In genomic region chr3:159711560-159712333, GRCh38 we compare ENCODE assay signal across 12 cellular contexts.
A peak's percentile ranks its signal among the peaks of the same experiment; 100 is the strongest.
DNase-seq lines count a peak whose midpoint lies in the region; ATAC-seq, FAIRE-seq and TF ChIP-seq lines count a peak whose summit lies in the region.
"Had no signal": no experiment of that assay in that cellular context is flagged by ENCODE, and none has a peak within 500 bp of the region (broad histone marks: within the 10 kb centered on the region; RNA-seq: fewer than 3 reads in every experiment).

No MANE protein-coding gene starts in this region.

- ATAC-seq in HepG2 (no peak), GM21529 (IDR thresholded peaks at IDR 0.05; ENCODE audit: unreplicated experiment) (no peak)
- no peak for ATAC-seq in naive thymus-derived CD8-positive, alpha-beta T cell

- H3K4me3 ChIP-seq in liver (ENCODE audit: low read depth in 1 of 3, low read length in 3 of 3) (no peak overlapping the region), HepG2 (replicated peaks in 1 of 3; ENCODE audit: insufficient read depth in 1 of 3, low read depth in 2 of 3, low read length in 3 of 3) (no peak overlapping the region)
- H3K4me3 ChIP-seq: BLaER1 had no signal

- H3K9ac ChIP-seq in liver (ENCODE audit: low read depth in 1 of 2, low read length in 2 of 2), result no peak overlapping the region
- H3K9ac ChIP-seq in HepG2 (ENCODE audit: insufficient read depth, low read depth, low read length), result no peak overlapping the region
- H3K9ac ChIP-seq: BLaER1 had no signal

- H3K4me3 Mint-ChIP-seq in naive thymus-derived CD8-positive, alpha-beta T cell, result no peak overlapping the region
- H3K4me3 Mint-ChIP-seq: brain had no signal

- TF ChIP-seq RAD21 in liver (IDR thresholded peaks at IDR 0.05), result peak in 1 of 2 donors; percentile 26
- TF ChIP-seq RAD21 in HepG2 (CRISPR knock-in tag; IDR thresholded peaks at IDR 0.05), result no peak

- H3K27me3 Mint-ChIP-seq in naive thymus-derived CD8-positive, alpha-beta T cell, result peaks cover 0 to 12% (median 1%) of the 10 kb centered on the region in 5 donors
- H3K27me3 Mint-ChIP-seq: brain had no signal

- in situ Hi-C loops in HepG2 (cut with HindIII; ENCODE audit: extremely low pct_ligation_motif_present, low pct_unique_long_range_greater_than_20kb), result no loop called here

- no peaks in the 10 kb centered on the region for H3K4me1 Mint-ChIP-seq in naive thymus-derived CD8-positive, alpha-beta T cell
- H3K4me1 Mint-ChIP-seq: brain had no signal

- DNase-seq in HepG2 (ENCODE audit: low spot score) (no peak), dermis microvascular lymphatic vessel endothelial cell (ENCODE audit: low read depth in 2 of 2) (peak; percentile 98 to 99), kidney glomerular epithelial cell (lab: John Stamatoyannopoulos, UW) (peak; percentile 18), DMS 273 (lab: John Stamatoyannopoulos, UW; ENCODE audit: unreplicated experiment) (no peak), inferior parietal cortex (ENCODE audit: extremely low spot score) (no peak)
- no peak for DNase-seq in naive thymus-derived CD8-positive, alpha-beta T cell
- DNase-seq: NCI-H187 treated with DMSO at 0.1 percent for 48 hours had no signal

- TF ChIP-seq POLR2A in HepG2 (IDR thresholded peaks at IDR 0.05; ENCODE audit: insufficient read depth in 1 of 2, low read depth in 2 of 2, low read length in 2 of 2), result no peak

- no peaks in the 10 kb centered on the region for H3K79me2 ChIP-seq in HepG2 (ENCODE audit: insufficient read depth, low read length)

- no peaks in the 10 kb centered on the region for H3K4me1 ChIP-seq in liver (ENCODE audit: control insufficient read depth in 4 of 4, insufficient read depth in 4 of 4, low read length in 3 of 4)
- H3K4me1 ChIP-seq in HepG2 (ENCODE audit: insufficient read depth, low read length), result no peaks in the 10 kb centered on the region
- H3K4me1 ChIP-seq: BLaER1 had no signal

- H3K27me3 ChIP-seq in liver (ENCODE audit: control insufficient read depth in 4 of 4, insufficient read depth in 4 of 4, low read length in 3 of 4), result no peaks in the 10 kb centered on the region
- H3K27me3 ChIP-seq in HepG2 (ENCODE audit: control insufficient read depth in 1 of 2, insufficient read depth in 2 of 2, low read length in 2 of 2), result no peaks in the 10 kb centered on the region
- H3K27me3 ChIP-seq: BLaER1 had no signal

- no peaks in the 10 kb centered on the region for H4K20me1 ChIP-seq in HepG2 (ENCODE audit: insufficient read depth, low read length)
- H4K20me1 ChIP-seq: BLaER1 had no signal

- FAIRE-seq in HepG2 (lab: Jason Lieb, UNC), result no peak
- FAIRE-seq: TTC549 had no signal

- no peaks in the 10 kb centered on the region for H3K36me3 ChIP-seq in liver (ENCODE audit: control insufficient read depth in 4 of 4, insufficient read depth in 3 of 4, low read depth in 1 of 4, low read length in 3 of 4)
- no peaks in the 10 kb centered on the region for H3K36me3 ChIP-seq in HepG2 (replicated peaks in 1 of 2; ENCODE audit: control insufficient read depth in 1 of 2, insufficient read depth in 2 of 2, low read length in 2 of 2)
- H3K36me3 ChIP-seq: BLaER1 had no signal

- H3K9me3 Mint-ChIP-seq in naive thymus-derived CD8-positive, alpha-beta T cell, result peaks cover 0 to 22% (median 9%) of the 10 kb centered on the region in 9 donors

- no peak overlapping the region for H2AFZ ChIP-seq in HepG2 (ENCODE audit: low read length)

- no peak overlapping the region for H3K27ac ChIP-seq in liver (ENCODE audit: low read depth in 1 of 2, low read length in 2 of 2)
- H3K27ac ChIP-seq in HepG2 (ENCODE audit: extremely low read length, insufficient read depth, low read length), result no peak overlapping the region
- H3K27ac ChIP-seq: BLaER1 had no signal

- intact Hi-C loops in HepG2 (cut with micrococcal nuclease; ENCODE audit: unreplicated experiment), result no loop called here

- no peak for TF ChIP-seq EP300 in HepG2 (IDR thresholded peaks at IDR 0.05; ENCODE audit: low read depth in 2 of 2, low read length in 2 of 2)
- TF ChIP-seq EP300 in HepG2 (CRISPR knock-in tag; IDR thresholded peaks at IDR 0.05; ENCODE audit: borderline replicate concordance), result no peak

- H3K27ac Mint-ChIP-seq in naive thymus-derived CD8-positive, alpha-beta T cell, result no peak overlapping the region

- TF ChIP-seq CTCF in liver (IDR thresholded peaks at IDR 0.05; ENCODE audit: low read depth, low read length, missing input control) (no peak), HepG2 (CRISPR knock-in tag; IDR thresholded peaks at IDR 0.05) (no peak)

- no peak overlapping the region for H3K4me2 ChIP-seq in HepG2 (ENCODE audit: low read depth, low read length)
- H3K4me2 ChIP-seq: BLaER1 had no signal

- BruUV-seq in HepG2 (replicated peaks; lab: Mats Ljungman, UMichigan), result no TSS peak

- no peaks in the 10 kb centered on the region for H3K36me3 Mint-ChIP-seq in naive thymus-derived CD8-positive, alpha-beta T cell
- H3K36me3 Mint-ChIP-seq: brain had no signal

- POLR2A ChIA-PET in HepG2 (lab: Yijun Ruan, JAX), result no interaction called here
- POLR2A ChIA-PET in naive thymus-derived CD8-positive, alpha-beta T cell (lab: Charles Lee), result no interaction called here

- no peaks in the 10 kb centered on the region for H3K9me3 ChIP-seq in liver (ENCODE audit: control insufficient read depth in 4 of 4, low read length in 3 of 4)
- H3K9me3 ChIP-seq in HepG2 (ENCODE audit: low read length), result no peaks in the 10 kb centered on the region

- CTCF ChIA-PET in HepG2 (lab: Yijun Ruan, JAX; ENCODE audit: low intra/inter-chr PET ratio, low total read pairs), result no interaction called here

- WGBS in liver, result 65% methylated on average over 7 of the region's 7 CpGs
- 21% methylated on average over 6 of the region's 7 CpGs for WGBS in HepG2 (ENCODE audit: low lambda C conversion rate)

TF ChIP-seq in liver, 16 proteins besides CTCF, POLR2A, EP300 and RAD21:
- TF ChIP-seq HNF4A (conservative IDR thresholded peaks at IDR 0.05) (no peak), REST (IDR thresholded peaks at IDR 0.05) (no peak), TAF1 (conservative IDR thresholded peaks at IDR 0.05) (no peak), YY1 (IDR thresholded peaks at IDR 0.05) (no peak), NR2F2 (IDR thresholded peaks at IDR 0.05) (peak; percentile 87)

TF ChIP-seq in HepG2, 621 proteins besides CTCF, POLR2A, EP300 and RAD21 (continues in another document):
- TF ChIP-seq FOXK1 (CRISPR knock-in tag; IDR thresholded peaks at IDR 0.05; ENCODE audit: borderline replicate concordance, low read depth), result no peak
- no peak for TF ChIP-seq TFAP4 (IDR thresholded peaks at IDR 0.05; ENCODE audit: borderline replicate concordance, low read depth)
- TF ChIP-seq HMGXB3 (CRISPR knock-in tag; IDR thresholded peaks at IDR 0.05; ENCODE audit: borderline replicate concordance), result no peak
- TF ChIP-seq MATR3 (CRISPR knock-in tag; IDR thresholded peaks at IDR 0.05), result no peak
- TF ChIP-seq HNF1B (CRISPR knock-in tag; IDR thresholded peaks at IDR 0.05), result no peak

Comparison
In these comparisons a context has a peak if more than half of its experiments do, and no peak if none do; other contexts are left out.
1. DNase-seq: peak in dermis microvascular lymphatic vessel endothelial cell (2 of 2) and kidney glomerular epithelial cell (single experiment); none in HepG2 (single experiment), naive thymus-derived CD8-positive, alpha-beta T cell (0 of 10), DMS 273 (single experiment) and inferior parietal cortex (single experiment).